Comparison of ENCODE assay signal across 21 cellular contexts in genomic region chrX:7272301-7272700, GRCh38.
"Had no signal": no experiment of that assay in that cellular context is flagged by ENCODE, and none has a peak within 500 bp of the region (broad histone marks: within the 10 kb centered on the region; RNA-seq: fewer than 3 reads in every experiment).

No MANE protein-coding gene starts in this region.

- ATAC-seq: activated CD8-positive, alpha-beta T cell treated with anti-CD3 and anti-CD28 coated beads for 36 hours; T-cell had no signal

- H3K4me3 ChIP-seq: esophagus muscularis mucosa, lung, sigmoid colon, spleen, thyroid gland had no signal

- DNase-seq: activated CD4-positive, alpha-beta T cell treated with anti-CD3 and anti-CD28 coated beads, Interleukin-2, amount 10 ng/mL, durations not matched to agents 24 days and 14 days; activated CD8-positive, alpha-beta T cell treated with anti-CD3 and anti-CD28 coated beads for 36 hours; activated effector memory CD4-positive, alpha-beta T cell treated with Interleukin-2 at 50 U/mL for 16 hours; activated naive CD4-positive, alpha-beta T cell treated with anti-CD3 and anti-CD28 coated beads, Interleukin-2, amount 50 U/mL, for 16 hours; activated T-cell treated with anti-CD3 and anti-CD28 coated beads, Interleukin-2, amount 50 U/mL, for 24 hours; dermis blood vessel endothelial cell; effector memory CD4-positive, alpha-beta T cell; foreskin melanocyte; glutamatergic neuron; hypothalamus; occipital lobe; posterior cingulate gyrus; sigmoid colon; spleen; stimulated activated CD4-positive, alpha-beta T cell treated with anti-CD3 and anti-CD28 coated beads, Interleukin-4, amount 100 ng/mL, for 4 hours; stimulated activated naive B cell treated with anti-CD40 and anti-IgM and Interleukin-4, amounts not matched to agents 10 μg/mL and 1 μg/mL and 100 μg/mL, for 72 hours; T-cell; T-helper 9 cell; thyroid gland had no signal
